ENCODE assay signal across 10 cellular contexts in genomic region chr12:116735951-116736599, GRCh38. TPM values are rescaled to one million over a fixed set of nuclear protein-coding genes. Genes with fewer than 3 reads are reported as not detected.
DNase-seq lines count a peak whose midpoint lies in the region; ATAC-seq, FAIRE-seq and TF ChIP-seq lines count a peak whose summit lies in the region.
"Had no signal": no experiment of that assay in that cellular context is flagged by ENCODE, and none has a peak within 500 bp of the region (broad histone marks: within the 10 kb centered on the region; RNA-seq: fewer than 3 reads in every experiment).

No MANE protein-coding gene starts in this region.

- H3K36me3 Mint-ChIP-seq in Calu3 (ENCODE audit: insufficient read depth, unreplicated experiment) (peaks cover 54% of the 10 kb centered on the region), neural crest cell (ENCODE audit: low read depth) (peaks cover 6% of the 10 kb centered on the region)

- peak overlapping the region; percentile 85 for H3K27ac Mint-ChIP-seq in Calu3 (ENCODE audit: unreplicated experiment)
- H3K27ac Mint-ChIP-seq in neural crest cell (ENCODE audit: unreplicated experiment), result no peak overlapping the region

- H3F3A ChIP-seq in MM.1S (ENCODE audit: insufficient read depth, low read length), result no peaks in the 10 kb centered on the region

- H4K20me1 ChIP-seq in MM.1S (ENCODE audit: insufficient read depth, low read length), result no peaks in the 10 kb centered on the region

- H3K27ac ChIP-seq in MM.1S (ENCODE audit: low read length), result no peak overlapping the region
- H3K27ac ChIP-seq: Peyer's patch had no signal

- peak; percentile 77 for DNase-seq in Calu3
- no peak for DNase-seq in MM.1S
- DNase-seq in dermis blood vessel endothelial cell, result peak; percentile 14
- DNase-seq in neural crest cell (ENCODE audit: low read depth, low spot score), result no peak
- DNase-seq in H54 (ENCODE audit: insufficient read length, low spot score), result no peak
- DNase-seq in EL, result no peak

- CTCF ChIA-PET in Calu3 (lab: Charles Lee), result interaction anchor here (1.5 kb wide), 1 partner anchor 220 kb away, joined by 5 read pairs; no protein-coding TSS in a partner anchor

- H3K9me3 Mint-ChIP-seq in Calu3 (ENCODE audit: low read depth, unreplicated experiment), result no peaks in the 10 kb centered on the region
- H3K9me3 Mint-ChIP-seq in neural crest cell, result no peaks in the 10 kb centered on the region

- no peaks in the 10 kb centered on the region for H3K9me2 ChIP-seq in MM.1S (replicated peaks; ENCODE audit: insufficient read depth, low read length)

- H3K36me3 ChIP-seq in MM.1S (replicated peaks; ENCODE audit: insufficient read depth, low read length), result no peaks in the 10 kb centered on the region

- H3K79me2 ChIP-seq in MM.1S (ENCODE audit: low read length), result peaks cover 45% of the 10 kb centered on the region

- TF ChIP-seq CTCF in Calu3 (IDR thresholded peaks at IDR 0.05; ENCODE audit: unreplicated experiment) (no peak), MM.1S (IDR thresholded peaks at IDR 0.05; ENCODE audit: low read length) (no peak), neural crest cell (conservative IDR thresholded peaks at IDR 0.05) (no peak)

- H3K4me3 ChIP-seq in MM.1S (ENCODE audit: low read length), result no peak overlapping the region

- H3K9me3 ChIP-seq in MM.1S (replicated peaks; ENCODE audit: insufficient read depth, low read length), result no peaks in the 10 kb centered on the region
- H3K9me3 ChIP-seq: Peyer's patch had no signal

- H3K4me1 ChIP-seq in MM.1S (ENCODE audit: low read length), result peaks cover 8% of the 10 kb centered on the region; the same call in 1 of the 2 replicates

- no peaks in the 10 kb centered on the region for H3K27me3 Mint-ChIP-seq in Calu3 (ENCODE audit: unreplicated experiment)
- no peaks in the 10 kb centered on the region for H3K27me3 Mint-ChIP-seq in neural crest cell (ENCODE audit: low read depth)

- intact Hi-C loops in Calu3 (cut with micrococcal nuclease; ENCODE audit: unreplicated experiment), result loop anchor here (5.0 to 10.0 kb wide), 3 partner anchors 81 to 219 kb away; partner anchors contain the start of gene HRK

- H3K4me1 Mint-ChIP-seq in Calu3 (ENCODE audit: low read depth, unreplicated experiment) (peaks cover 31% of the 10 kb centered on the region), neural crest cell (peaks cover 38% of the 10 kb centered on the region)

- H3K4me3 Mint-ChIP-seq in Calu3 (ENCODE audit: low read depth, unreplicated experiment), result peak overlapping the region; percentile 86
- H3K4me3 Mint-ChIP-seq in neural crest cell, result peak overlapping the region; percentile 94

- BruUV-seq in Calu3 (replicated peaks; lab: Mats Ljungman, UMichigan), result no TSS peak

- no peak for FAIRE-seq in H54 (lab: Jason Lieb, UNC)
- FAIRE-seq: endometrium had no signal

- no peak for TF ChIP-seq POLR2A in H54 (IDR thresholded peaks at IDR 0.05; ENCODE audit: low read depth, low read length)

- H3K27me3 ChIP-seq in MM.1S (replicated peaks; ENCODE audit: insufficient read depth, low read length), result no peaks in the 10 kb centered on the region
- H3K27me3 ChIP-seq: Peyer's patch had no signal

- H2AFZ ChIP-seq in MM.1S (ENCODE audit: low read length), result no peak overlapping the region

- peak overlapping the region; percentile 60; the same call in 1 of the 2 replicates for H3K4me2 ChIP-seq in MM.1S (ENCODE audit: low read depth, low read length)

- H3K9ac ChIP-seq in MM.1S (ENCODE audit: low read length), result 0 out of 2 replicates have a peak overlapping the region, but pooled peaks have one; percentile 65

- no peak for ATAC-seq in HG03196 (IDR thresholded peaks at IDR 0.05; ENCODE audit: unreplicated experiment)
- ATAC-seq in HG03565 (IDR thresholded peaks at IDR 0.05; ENCODE audit: unreplicated experiment), result no peak

RNA-seq across cellular contexts. Expression of gene SPRING1, which starts 1.8 kb away (rescaled TPM):
- total RNA-seq in Calu3 (2022) (62.1 and 87.4 TPM in 2 replicates), dermis blood vessel endothelial cell (44.4 and 54.6 TPM in 2 replicates), neural crest cell (47.8 and 50.8 TPM in 2 replicates)

RNA-seq across cellular contexts. Expression of gene RNFT2, which starts 2.0 kb away (rescaled TPM):
- total RNA-seq in Calu3 (2022) (22.5 and 32.0 TPM in 2 replicates), dermis blood vessel endothelial cell (2.2 and 2.9 TPM in 2 replicates), neural crest cell (79.9 and 82.1 TPM in 2 replicates)

Comparison
In these comparisons a context has a peak if more than half of its experiments do, and no peak if none do; other contexts are left out.
1. DNase-seq: peak in Calu3 (single experiment) and dermis blood vessel endothelial cell (single experiment); none in MM.1S (single experiment), neural crest cell (single experiment), H54 (single experiment) and EL (single experiment).